ENCODE assay signal across 8 cellular contexts in genomic region chr5:127320032-127320945, GRCh38. TPM values are rescaled to one million over a fixed set of nuclear protein-coding genes. Genes with fewer than 3 reads are reported as not detected.
A peak's percentile ranks its signal among the peaks of the same experiment; 100 is the strongest.
DNase-seq lines count a peak whose midpoint lies in the region; ATAC-seq and TF ChIP-seq lines count a peak whose summit lies in the region.

No MANE protein-coding gene starts in this region.

- H3K27ac Mint-ChIP-seq in GM23338: peak overlapping the region; percentile 73
- peak overlapping the region in 1 of 7 donors; percentile 68 for H3K27ac Mint-ChIP-seq in CD4-positive, alpha-beta memory T cell

- H3K9me2 ChIP-seq in GM23338 (ENCODE audit: insufficient read depth): no peaks in the 10 kb centered on the region

- H3K27ac ChIP-seq in GM23338 (ENCODE audit: low read depth) (peak overlapping the region; percentile 35), iPS-20b (ENCODE audit: low read length) (peak overlapping the region; percentile 3)
- no peak overlapping the region for H3K27ac ChIP-seq in CD4-positive, alpha-beta memory T cell (ENCODE audit: low read depth, low read length)

- no peaks in the 10 kb centered on the region for H3F3A ChIP-seq in GM23338 (replicated peaks; ENCODE audit: low read depth)

- H3K79me2 ChIP-seq in GM23338 (replicated peaks; ENCODE audit: insufficient read depth): peaks cover 64% of the 10 kb centered on the region

- H3K27me3 Mint-ChIP-seq in GM23338 (ENCODE audit: insufficient read depth, low read depth, poor library complexity): no peaks in the 10 kb centered on the region
- H3K27me3 Mint-ChIP-seq in CD4-positive, alpha-beta memory T cell: peaks cover 2 to 3% of the 10 kb centered on the region in 2 donors

- POLR2A ChIA-PET in CD4-positive, alpha-beta memory T cell (lab: Charles Lee; ENCODE audit: partially characterized antibody): no interaction called here

- H3K4me3 ChIP-seq in GM23338 (no peak overlapping the region), iPS-20b (ENCODE audit: low read length) (no peak overlapping the region)
- H3K4me3 ChIP-seq in CD4-positive, alpha-beta memory T cell (ENCODE audit: low read length in 2 of 2): no peak overlapping the region

- peaks cover 52% of the 10 kb centered on the region for H3K4me1 Mint-ChIP-seq in GM23338
- H3K4me1 Mint-ChIP-seq in CD4-positive, alpha-beta memory T cell: peaks cover 9 to 17% (median 13%) of the 10 kb centered on the region in 4 donors

- CTCF ChIA-PET in CD4-positive, alpha-beta memory T cell (lab: Charles Lee; ENCODE audit: partially characterized antibody): interaction anchor here (0.8 to 1.3 kb wide), 2 partner anchors 12 to 483 kb away, joined by 3 to 5 read pairs; no protein-coding TSS in a partner anchor

- no peak for TF ChIP-seq CTCF in GM23338 (conservative IDR thresholded peaks at IDR 0.05; ENCODE audit: low read depth in 2 of 2)

- H3K9ac ChIP-seq in iPS-20b (ENCODE audit: low read depth, low read length): peak overlapping the region; percentile 17; the same call in 1 of the 2 replicates

- no peak overlapping the region for H2AFZ ChIP-seq in GM23338

- DNase-seq in GM23338 (ENCODE audit: low spot score): peak; percentile 38
- peak; percentile 29 to 31 for DNase-seq in Kasumi-1 (lab: John Stamatoyannopoulos, UW)
- no peak for DNase-seq in CD4-positive, alpha-beta memory T cell
- no peak for DNase-seq in OCI-M2 (lab: John Stamatoyannopoulos, UW; ENCODE audit: unreplicated experiment)
- DNase-seq in ACHN: no peak
- no peak for DNase-seq in activated effector memory CD4-positive, alpha-beta T cell treated with anti-CD3 and anti-CD28 coated beads, Interleukin-2, amount 50 U/mL, for 16 hours

- no peaks in the 10 kb centered on the region for H3K9me3 ChIP-seq in iPS-20b (ENCODE audit: insufficient read depth, low read depth, low read length)
- H3K9me3 ChIP-seq in CD4-positive, alpha-beta memory T cell (ENCODE audit: control insufficient read depth in 1 of 2, low read length in 2 of 2): no peaks in the 10 kb centered on the region

- H4K20me1 ChIP-seq in GM23338 (replicated peaks; ENCODE audit: insufficient read depth): no peaks in the 10 kb centered on the region

- H3K4me1 ChIP-seq in GM23338 (ENCODE audit: insufficient read depth) (peaks cover 45% of the 10 kb centered on the region), iPS-20b (ENCODE audit: insufficient read depth, low read length) (peaks cover 19% of the 10 kb centered on the region)
- H3K4me1 ChIP-seq in CD4-positive, alpha-beta memory T cell (ENCODE audit: insufficient read depth, low read length): peaks cover 8% of the 10 kb centered on the region

- H3K27me3 ChIP-seq in GM23338 (ENCODE audit: insufficient read depth): no peaks in the 10 kb centered on the region
- H3K27me3 ChIP-seq in iPS-20b (ENCODE audit: insufficient read depth, low read length): no peaks in the 10 kb centered on the region
- H3K27me3 ChIP-seq in CD4-positive, alpha-beta memory T cell (ENCODE audit: insufficient read depth, low read length): no peaks in the 10 kb centered on the region

- in situ Hi-C loops in ACHN (cut with HindIII; ENCODE audit: low pct_ligation_motif_present, low pct_unique_long_range_greater_than_20kb, low sequenced_read_pairs): no loop called here

- peaks cover 12% of the 10 kb centered on the region; the same call in 2 of the 3 replicates for H3K36me3 Mint-ChIP-seq in GM23338 (ENCODE audit: low read depth)
- H3K36me3 Mint-ChIP-seq in CD4-positive, alpha-beta memory T cell: no peaks in the 10 kb centered on the region

- H3K4me2 ChIP-seq in GM23338: peak overlapping the region; percentile 12

- H3K9me3 Mint-ChIP-seq in GM23338: no peaks in the 10 kb centered on the region
- H3K9me3 Mint-ChIP-seq in CD4-positive, alpha-beta memory T cell: no peaks in the 10 kb centered on the region

- H3K36me3 ChIP-seq in GM23338 (ENCODE audit: insufficient read depth) (no peaks in the 10 kb centered on the region), iPS-20b (ENCODE audit: insufficient read depth, low read depth, low read length) (no peaks in the 10 kb centered on the region)
- no peaks in the 10 kb centered on the region for H3K36me3 ChIP-seq in CD4-positive, alpha-beta memory T cell (ENCODE audit: insufficient read depth, low read length)

- ATAC-seq in GM18508 (IDR thresholded peaks at IDR 0.05; ENCODE audit: insufficient read depth, unreplicated experiment): peak; percentile 98
- ATAC-seq in GM23338: peak; percentile 39; the same call in 2 of the 3 replicates

- intact Hi-C loops in CD4-positive, alpha-beta memory T cell (cut with micrococcal nuclease): no loop called here

- H3K4me3 Mint-ChIP-seq in GM23338: no peak overlapping the region
- no peak overlapping the region for H3K4me3 Mint-ChIP-seq in CD4-positive, alpha-beta memory T cell

TF ChIP-seq in GM23338, 12 proteins besides CTCF, POLR2A, EP300 and RAD21:
- no peak for TF ChIP-seq POLR2AphosphoS5 (IDR thresholded peaks at IDR 0.05; ENCODE audit: low read depth)
- TF ChIP-seq EZH2 (IDR thresholded peaks at IDR 0.05; ENCODE audit: low read depth, unreplicated experiment): no peak
- no peak for TF ChIP-seq CREB1 (CRISPR knock-in tag; IDR thresholded peaks at IDR 0.05; ENCODE audit: low read depth)

RNA-seq across cellular contexts. Expression of gene MEGF10, which starts 29.7 kb away (rescaled TPM):
- 28.3 and 45.1 TPM in 2 replicates for total RNA-seq in GM23338 (2014; rRNA removed; shearing (Covaris generic))
- 3.7 and 4.5 TPM in 2 replicates for polyA plus RNA-seq in GM23338 (2016; fragmentation: Nextera tagmentation; extraction: Ambion mirVana)
- total RNA-seq in CD4-positive, alpha-beta memory T cell: not detected
- not detected for polyA plus RNA-seq in CD4-positive, alpha-beta memory T cell

Comparison
In these comparisons a context has a peak if more than half of its experiments do, and no peak if none do; other contexts are left out.
1. DNase-seq: peak in GM23338 (single experiment) and Kasumi-1 (2 of 2); none in CD4-positive, alpha-beta memory T cell (0 of 5), OCI-M2 (single experiment), ACHN (single experiment) and activated effector memory CD4-positive, alpha-beta T cell treated with anti-CD3 and anti-CD28 coated beads, Interleukin-2, amount 50 U/mL, for 16 hours (single experiment).
2. RNA of gene MEGF10, which starts 29.7 kb away (total RNA-seq): 28.3 to 45.1 TPM in GM23338; not detected in CD4-positive, alpha-beta memory T cell; every median in the first group is over 10 times any median in the second.